26 cellular contexts compared by ENCODE assay signal in genomic region chr4:166259081-166259480, GRCh38.
"Had no signal": no experiment of that assay in that cellular context is flagged by ENCODE, and none has a peak within 500 bp of the region (broad histone marks: within the 10 kb centered on the region; RNA-seq: fewer than 3 reads in every experiment).

No MANE protein-coding gene starts in this region.

- H3K9me3 Mint-ChIP-seq: activated B cell treated with CpG ODN at 0.5 μM for 24 hours; activated CD8-positive, alpha-beta T cell treated with anti-CD3 and anti-CD28 coated beads for 36 hours; activated T-cell treated with anti-CD3 and anti-CD28 coated beads, Interleukin-2, amount 50 U/mL, for 4 hours; activated T-helper 17 cell treated with anti-CD3 and anti-CD28 coated beads, Interleukin-2, amount 50 U/mL, for 72 hours; T-helper 2 cell treated with Interferon-gamma antibody and Interleukin-4, amounts not matched to agents 5 μg/mL and 100 μg/mL, for 36 hours had no signal

- DNase-seq: activated B cell treated with CpG ODN at 0.5 μM for 24 hours; activated CD4-positive, alpha-beta T cell treated with anti-CD3 and anti-CD28 coated beads for 48 hours; activated CD4-positive, alpha-beta T cell treated with anti-CD3 and anti-CD28 coated beads, Interleukin-2, amount 50 U/mL, for 1 hour; activated CD4-positive, alpha-beta T cell treated with anti-CD3 and anti-CD28 coated beads, Interleukin-2, amount 50 U/mL, for 48 hours; activated CD8-positive, alpha-beta memory T cell treated with anti-CD3 and anti-CD28 coated beads for 24 hours; activated CD8-positive, alpha-beta T cell treated with anti-CD3 and anti-CD28 coated beads for 36 hours; activated effector memory CD4-positive, alpha-beta T cell treated with Interleukin-2 at 50 U/mL for 16 hours; activated gamma-delta T cell treated with Interleukin-2 at 50 U/mL for 16 hours; activated naive CD4-positive, alpha-beta T cell treated with anti-CD3 and anti-CD28 coated beads, Interleukin-2, amount 50 U/mL, for 16 hours; activated naive CD4-positive, alpha-beta T cell treated with Interleukin-2 at 50 U/mL for 16 hours; activated T-cell treated with anti-CD3 and anti-CD28 coated beads, Interleukin-2, amount 50 U/mL, for 4 hours; amniotic stem cell; anterior cingulate cortex; brain microvascular endothelial cell; colonic mucosa; effector CD8-positive, alpha-beta T cell; esophagus squamous epithelium; foreskin melanocyte; head of caudate nucleus; T-helper 17 cell; T1000; WERI-Rb-1 had no signal

- H3K27me3 Mint-ChIP-seq: activated B cell treated with CpG ODN at 0.5 μM for 24 hours; activated CD8-positive, alpha-beta T cell treated with anti-CD3 and anti-CD28 coated beads for 36 hours; activated naive CD8-positive, alpha-beta T cell; activated T-helper 17 cell treated with anti-CD3 and anti-CD28 coated beads, Interleukin-2, amount 50 U/mL, for 72 hours; central memory CD8-positive, alpha-beta T cell; T-helper 17 cell had no signal

- H3K27ac Mint-ChIP-seq: activated B cell treated with CpG ODN at 0.5 μM for 24 hours; activated CD8-positive, alpha-beta T cell treated with anti-CD3 and anti-CD28 coated beads for 36 hours; activated naive CD8-positive, alpha-beta T cell; activated T-helper 17 cell treated with anti-CD3 and anti-CD28 coated beads, Interleukin-2, amount 50 U/mL, for 72 hours; T-helper 17 cell; T-helper 2 cell treated with Interferon-gamma antibody and Interleukin-4, amounts not matched to agents 5 μg/mL and 100 μg/mL, for 36 hours had no signal

- H3K4me3 Mint-ChIP-seq: activated B cell treated with CpG ODN at 0.5 μM for 24 hours; activated CD8-positive, alpha-beta T cell treated with anti-CD3 and anti-CD28 coated beads for 36 hours; activated naive CD8-positive, alpha-beta T cell; activated T-cell treated with anti-CD3 and anti-CD28 coated beads, Interleukin-2, amount 50 U/mL, for 4 hours; activated T-helper 17 cell treated with anti-CD3 and anti-CD28 coated beads, Interleukin-2, amount 50 U/mL, for 72 hours; central memory CD8-positive, alpha-beta T cell; T-helper 17 cell; T-helper 2 cell treated with Interferon-gamma antibody and Interleukin-4, amounts not matched to agents 5 μg/mL and 100 μg/mL, for 36 hours had no signal

- H3K4me1 Mint-ChIP-seq: activated B cell treated with CpG ODN at 0.5 μM for 24 hours; activated T-helper 17 cell treated with anti-CD3 and anti-CD28 coated beads, Interleukin-2, amount 50 U/mL, for 72 hours; central memory CD8-positive, alpha-beta T cell; T-helper 17 cell had no signal

- H3K36me3 Mint-ChIP-seq: activated naive CD8-positive, alpha-beta T cell had no signal
